ENCODE assay signal across 8 cellular contexts in genomic region chr5:36240779-36241635, GRCh38. TPM values are rescaled to one million over a fixed set of nuclear protein-coding genes. Genes with fewer than 3 reads are reported as not detected.
DNase-seq lines count a peak whose midpoint lies in the region.

No MANE protein-coding gene starts in this region.

- peak overlapping the region; percentile 83 for H3K4me3 Mint-ChIP-seq in T-helper 1 cell treated with Interleukin-12 subunit alpha and Interleukin-12 subunit beta and Interleukin-4 antibody, amounts not matched to agents 30 μg/mL and 1 μg/mL, for 36 hours

- H3K9me2 ChIP-seq in Karpas-422 (replicated peaks; ENCODE audit: insufficient read depth, low read length), result no peaks in the 10 kb centered on the region

- H3K4me3 ChIP-seq in Karpas-422 (ENCODE audit: low read length), result peak overlapping the region; percentile 84

- peaks cover 15% of the 10 kb centered on the region for H3K27me3 Mint-ChIP-seq in T-helper 1 cell treated with Interleukin-12 subunit alpha and Interleukin-12 subunit beta and Interleukin-4 antibody, amounts not matched to agents 30 μg/mL and 1 μg/mL, for 36 hours (ENCODE audit: low read depth)

- peak overlapping the region; percentile 66 for H3K27ac Mint-ChIP-seq in T-helper 1 cell treated with Interleukin-12 subunit alpha and Interleukin-12 subunit beta and Interleukin-4 antibody, amounts not matched to agents 30 μg/mL and 1 μg/mL, for 36 hours

- H3K36me3 Mint-ChIP-seq in T-helper 1 cell treated with Interleukin-12 subunit alpha and Interleukin-12 subunit beta and Interleukin-4 antibody, amounts not matched to agents 30 μg/mL and 1 μg/mL, for 36 hours (ENCODE audit: low read depth), result no peaks in the 10 kb centered on the region

- peak; percentile 82 for DNase-seq in GM03348 (ENCODE audit: low spot score)
- DNase-seq in H4 (ENCODE audit: low spot score), result peak; percentile 48
- peak; percentile 83 for DNase-seq in Karpas-422
- DNase-seq in astrocyte of the hippocampus (ENCODE audit: low read depth, low spot score), result peak; percentile 87
- DNase-seq in hippocampal formation (lab: John Stamatoyannopoulos, UW), result peak; percentile 40 to 67
- peak; percentile 34 for DNase-seq in renal cortical epithelial cell (ENCODE audit: low read depth)
- no peak for DNase-seq in NCI-H446 treated with DMSO at 0.1 percent for 48 hours (lab: John Stamatoyannopoulos, UW)

- peak overlapping the region; percentile 83 for H3K4me2 ChIP-seq in Karpas-422 (ENCODE audit: low read depth, low read length, poor library complexity, severe bottlenecking)

- H3K36me3 ChIP-seq in Karpas-422 (ENCODE audit: insufficient read depth, low read length), result no peaks in the 10 kb centered on the region

- H3K27me3 ChIP-seq in Karpas-422 (ENCODE audit: low read length), result no peaks in the 10 kb centered on the region

- no peaks in the 10 kb centered on the region for H3K9me3 ChIP-seq in Karpas-422 (ENCODE audit: low read length)

- peak overlapping the region; percentile 90 for H3K9ac ChIP-seq in Karpas-422 (ENCODE audit: low read length)

- no peaks in the 10 kb centered on the region for H4K20me1 ChIP-seq in Karpas-422 (ENCODE audit: insufficient read depth, low read depth, low read length)

- H3K4me1 Mint-ChIP-seq in T-helper 1 cell treated with Interleukin-12 subunit alpha and Interleukin-12 subunit beta and Interleukin-4 antibody, amounts not matched to agents 30 μg/mL and 1 μg/mL, for 36 hours (ENCODE audit: low read depth), result peaks cover 27% of the 10 kb centered on the region

- no peak overlapping the region; the same call in 1 of the 2 replicates for H2AFZ ChIP-seq in Karpas-422 (ENCODE audit: low read length)

- H3K4me1 ChIP-seq in Karpas-422 (ENCODE audit: low read length), result peaks cover 61% of the 10 kb centered on the region

- H3K9me3 Mint-ChIP-seq in T-helper 1 cell treated with Interleukin-12 subunit alpha and Interleukin-12 subunit beta and Interleukin-4 antibody, amounts not matched to agents 30 μg/mL and 1 μg/mL, for 36 hours, result no peaks in the 10 kb centered on the region

- H3K27ac ChIP-seq in Karpas-422 (ENCODE audit: low read length), result peak overlapping the region; percentile 95

- peaks cover 52% of the 10 kb centered on the region for H3K79me2 ChIP-seq in Karpas-422 (ENCODE audit: low read length)

RNA-seq across cellular contexts. Expression of gene NADK2, which starts 0.7 kb away (rescaled TPM):
- total RNA-seq in H4 (2014; rRNA removed; shearing (Covaris generic)), result 25.9 and 30.4 TPM in 2 replicates
- total RNA-seq in Karpas-422 (2014; rRNA removed; shearing (Covaris generic); ENCODE audit: low replicate concordance), result 33.2 and 36.9 TPM in 2 replicates
- 22.6 and 52.9 TPM in 2 replicates for total RNA-seq in renal cortical epithelial cell
